1 cellular context compared by ENCODE assay signal in the genomic region with DNA sequence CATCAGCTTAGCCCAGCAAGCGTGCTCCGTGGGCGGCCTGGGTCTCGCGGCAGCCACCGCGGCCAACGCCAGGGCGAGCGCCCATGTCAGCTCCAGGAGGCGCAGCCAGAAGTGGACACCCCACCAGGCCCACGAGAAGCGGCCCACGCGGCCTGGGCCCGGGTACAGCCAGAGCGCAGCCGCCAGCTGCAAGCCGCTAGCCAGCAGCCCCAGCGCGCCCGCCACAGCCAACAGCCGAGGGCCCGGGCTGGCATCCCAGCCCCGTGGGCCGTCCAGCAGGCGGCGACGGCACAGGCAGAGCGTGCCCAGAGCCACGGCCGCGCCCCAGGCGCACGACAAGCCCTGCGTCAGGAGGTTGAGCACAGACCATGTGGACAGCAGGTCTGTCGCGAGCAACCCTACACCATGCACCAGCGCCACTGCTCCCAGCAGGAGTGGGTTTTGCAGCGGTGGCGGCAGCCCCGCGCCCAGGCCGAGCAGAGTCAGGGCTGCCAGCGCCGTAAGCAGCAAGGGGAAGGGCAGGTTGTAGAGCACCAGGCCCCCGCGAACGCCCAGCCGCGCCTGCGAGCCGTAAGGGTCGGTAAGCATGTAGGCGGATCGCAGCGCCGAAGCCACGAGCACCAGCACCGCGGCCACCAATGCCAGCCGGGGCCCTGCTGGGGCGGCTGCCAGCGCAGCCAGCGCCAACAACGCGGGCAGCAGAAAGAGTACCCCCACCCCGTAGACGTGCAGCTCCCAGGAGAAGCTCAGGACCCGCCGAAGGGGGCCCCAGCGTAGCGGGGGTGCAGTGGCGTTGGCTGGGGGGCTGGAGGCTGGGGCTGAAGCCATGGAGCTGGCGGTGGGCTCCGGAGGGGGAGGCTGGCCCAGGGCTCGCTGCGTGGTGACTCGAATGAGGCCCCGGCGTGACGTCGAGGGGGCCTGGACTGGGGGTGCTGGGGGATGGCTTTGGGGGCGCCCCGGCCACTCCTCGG.
A peak's percentile ranks its signal among the peaks of the same experiment; 100 is the strongest.
TF ChIP-seq lines count a peak whose summit lies in the region.

No MANE protein-coding gene starts in this region.

TF ChIP-seq in H1, 55 proteins besides CTCF, POLR2A, EP300 and RAD21:
- TF ChIP-seq, protein P1, sequence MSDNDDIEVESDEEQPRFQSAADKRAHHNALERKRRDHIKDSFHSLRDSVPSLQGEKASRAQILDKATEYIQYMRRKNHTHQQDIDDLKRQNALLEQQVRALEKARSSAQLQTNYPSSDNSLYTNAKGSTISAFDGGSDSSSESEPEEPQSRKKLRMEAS (IDR thresholded peaks at IDR 0.05) = peak; percentile 96
- 0 out of 2 replicates have a peak, but pooled peaks have one; percentile 21 for TF ChIP-seq SP4 (IDR thresholded peaks at IDR 0.05; ENCODE audit: low read length)
- peak; percentile 17 to 67; a peak in 2 of 4 replicates for TF ChIP-seq HDAC2 (IDR thresholded peaks at IDR 0.05; ENCODE audit: borderline replicate concordance in 1 of 2, low read depth in 2 of 2, low read length in 2 of 2)
- TF ChIP-seq, protein P2, sequence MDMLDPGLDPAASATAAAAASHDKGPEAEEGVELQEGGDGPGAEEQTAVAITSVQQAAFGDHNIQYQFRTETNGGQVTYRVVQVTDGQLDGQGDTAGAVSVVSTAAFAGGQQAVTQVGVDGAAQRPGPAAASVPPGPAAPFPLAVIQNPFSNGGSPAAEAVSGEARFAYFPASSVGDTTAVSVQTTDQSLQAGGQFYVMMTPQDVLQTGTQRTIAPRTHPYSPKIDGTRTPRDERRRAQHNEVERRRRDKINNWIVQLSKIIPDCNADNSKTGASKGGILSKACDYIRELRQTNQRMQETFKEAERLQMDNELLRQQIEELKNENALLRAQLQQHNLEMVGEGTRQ (IDR thresholded peaks at IDR 0.05; ENCODE audit: low read length) = 0 out of 2 replicates have a peak, but pooled peaks have one; percentile 12
- TF ChIP-seq CEBPB (IDR thresholded peaks at IDR 0.05; ENCODE audit: low read depth, low read length) = no peak
- TF ChIP-seq SIN3A (conservative IDR thresholded peaks at IDR 0.05 in 1 of 2, IDR thresholded peaks at IDR 0.05 in 1 of 2; ENCODE audit: low read depth in 1 of 2, low read length in 2 of 2) = peak in 1 of 2 experiments; percentile 68; a peak in 1 of 4 replicates
- TF ChIP-seq NANOG (IDR thresholded peaks at IDR 0.05; ENCODE audit: insufficient read depth, low read depth, low read length, poor library complexity, severe bottlenecking) = no peak
- TF ChIP-seq ASH2L (IDR thresholded peaks at IDR 0.05; ENCODE audit: low read length) = peak; percentile 44
- TF ChIP-seq, protein P3, sequence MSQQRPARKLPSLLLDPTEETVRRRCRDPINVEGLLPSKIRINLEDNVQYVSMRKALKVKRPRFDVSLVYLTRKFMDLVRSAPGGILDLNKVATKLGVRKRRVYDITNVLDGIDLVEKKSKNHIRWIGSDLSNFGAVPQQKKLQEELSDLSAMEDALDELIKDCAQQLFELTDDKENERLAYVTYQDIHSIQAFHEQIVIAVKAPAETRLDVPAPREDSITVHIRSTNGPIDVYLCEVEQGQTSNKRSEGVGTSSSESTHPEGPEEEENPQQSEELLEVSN (IDR thresholded peaks at IDR 0.05) = peak; percentile 69
- TF ChIP-seq SP1 (IDR thresholded peaks at IDR 0.05; ENCODE audit: low read depth, low read length) = no peak
- no peak for TF ChIP-seq RFX5 (IDR thresholded peaks at IDR 0.05; ENCODE audit: borderline replicate concordance, low read depth, low read length)
- no peak for TF ChIP-seq CHD2 (IDR thresholded peaks at IDR 0.05; ENCODE audit: low read length)
- TF ChIP-seq TBP (IDR thresholded peaks at IDR 0.05; ENCODE audit: low read depth, low read length) = peak; percentile 44; the same call in 1 of the 2 replicates
- TF ChIP-seq, protein P4, sequence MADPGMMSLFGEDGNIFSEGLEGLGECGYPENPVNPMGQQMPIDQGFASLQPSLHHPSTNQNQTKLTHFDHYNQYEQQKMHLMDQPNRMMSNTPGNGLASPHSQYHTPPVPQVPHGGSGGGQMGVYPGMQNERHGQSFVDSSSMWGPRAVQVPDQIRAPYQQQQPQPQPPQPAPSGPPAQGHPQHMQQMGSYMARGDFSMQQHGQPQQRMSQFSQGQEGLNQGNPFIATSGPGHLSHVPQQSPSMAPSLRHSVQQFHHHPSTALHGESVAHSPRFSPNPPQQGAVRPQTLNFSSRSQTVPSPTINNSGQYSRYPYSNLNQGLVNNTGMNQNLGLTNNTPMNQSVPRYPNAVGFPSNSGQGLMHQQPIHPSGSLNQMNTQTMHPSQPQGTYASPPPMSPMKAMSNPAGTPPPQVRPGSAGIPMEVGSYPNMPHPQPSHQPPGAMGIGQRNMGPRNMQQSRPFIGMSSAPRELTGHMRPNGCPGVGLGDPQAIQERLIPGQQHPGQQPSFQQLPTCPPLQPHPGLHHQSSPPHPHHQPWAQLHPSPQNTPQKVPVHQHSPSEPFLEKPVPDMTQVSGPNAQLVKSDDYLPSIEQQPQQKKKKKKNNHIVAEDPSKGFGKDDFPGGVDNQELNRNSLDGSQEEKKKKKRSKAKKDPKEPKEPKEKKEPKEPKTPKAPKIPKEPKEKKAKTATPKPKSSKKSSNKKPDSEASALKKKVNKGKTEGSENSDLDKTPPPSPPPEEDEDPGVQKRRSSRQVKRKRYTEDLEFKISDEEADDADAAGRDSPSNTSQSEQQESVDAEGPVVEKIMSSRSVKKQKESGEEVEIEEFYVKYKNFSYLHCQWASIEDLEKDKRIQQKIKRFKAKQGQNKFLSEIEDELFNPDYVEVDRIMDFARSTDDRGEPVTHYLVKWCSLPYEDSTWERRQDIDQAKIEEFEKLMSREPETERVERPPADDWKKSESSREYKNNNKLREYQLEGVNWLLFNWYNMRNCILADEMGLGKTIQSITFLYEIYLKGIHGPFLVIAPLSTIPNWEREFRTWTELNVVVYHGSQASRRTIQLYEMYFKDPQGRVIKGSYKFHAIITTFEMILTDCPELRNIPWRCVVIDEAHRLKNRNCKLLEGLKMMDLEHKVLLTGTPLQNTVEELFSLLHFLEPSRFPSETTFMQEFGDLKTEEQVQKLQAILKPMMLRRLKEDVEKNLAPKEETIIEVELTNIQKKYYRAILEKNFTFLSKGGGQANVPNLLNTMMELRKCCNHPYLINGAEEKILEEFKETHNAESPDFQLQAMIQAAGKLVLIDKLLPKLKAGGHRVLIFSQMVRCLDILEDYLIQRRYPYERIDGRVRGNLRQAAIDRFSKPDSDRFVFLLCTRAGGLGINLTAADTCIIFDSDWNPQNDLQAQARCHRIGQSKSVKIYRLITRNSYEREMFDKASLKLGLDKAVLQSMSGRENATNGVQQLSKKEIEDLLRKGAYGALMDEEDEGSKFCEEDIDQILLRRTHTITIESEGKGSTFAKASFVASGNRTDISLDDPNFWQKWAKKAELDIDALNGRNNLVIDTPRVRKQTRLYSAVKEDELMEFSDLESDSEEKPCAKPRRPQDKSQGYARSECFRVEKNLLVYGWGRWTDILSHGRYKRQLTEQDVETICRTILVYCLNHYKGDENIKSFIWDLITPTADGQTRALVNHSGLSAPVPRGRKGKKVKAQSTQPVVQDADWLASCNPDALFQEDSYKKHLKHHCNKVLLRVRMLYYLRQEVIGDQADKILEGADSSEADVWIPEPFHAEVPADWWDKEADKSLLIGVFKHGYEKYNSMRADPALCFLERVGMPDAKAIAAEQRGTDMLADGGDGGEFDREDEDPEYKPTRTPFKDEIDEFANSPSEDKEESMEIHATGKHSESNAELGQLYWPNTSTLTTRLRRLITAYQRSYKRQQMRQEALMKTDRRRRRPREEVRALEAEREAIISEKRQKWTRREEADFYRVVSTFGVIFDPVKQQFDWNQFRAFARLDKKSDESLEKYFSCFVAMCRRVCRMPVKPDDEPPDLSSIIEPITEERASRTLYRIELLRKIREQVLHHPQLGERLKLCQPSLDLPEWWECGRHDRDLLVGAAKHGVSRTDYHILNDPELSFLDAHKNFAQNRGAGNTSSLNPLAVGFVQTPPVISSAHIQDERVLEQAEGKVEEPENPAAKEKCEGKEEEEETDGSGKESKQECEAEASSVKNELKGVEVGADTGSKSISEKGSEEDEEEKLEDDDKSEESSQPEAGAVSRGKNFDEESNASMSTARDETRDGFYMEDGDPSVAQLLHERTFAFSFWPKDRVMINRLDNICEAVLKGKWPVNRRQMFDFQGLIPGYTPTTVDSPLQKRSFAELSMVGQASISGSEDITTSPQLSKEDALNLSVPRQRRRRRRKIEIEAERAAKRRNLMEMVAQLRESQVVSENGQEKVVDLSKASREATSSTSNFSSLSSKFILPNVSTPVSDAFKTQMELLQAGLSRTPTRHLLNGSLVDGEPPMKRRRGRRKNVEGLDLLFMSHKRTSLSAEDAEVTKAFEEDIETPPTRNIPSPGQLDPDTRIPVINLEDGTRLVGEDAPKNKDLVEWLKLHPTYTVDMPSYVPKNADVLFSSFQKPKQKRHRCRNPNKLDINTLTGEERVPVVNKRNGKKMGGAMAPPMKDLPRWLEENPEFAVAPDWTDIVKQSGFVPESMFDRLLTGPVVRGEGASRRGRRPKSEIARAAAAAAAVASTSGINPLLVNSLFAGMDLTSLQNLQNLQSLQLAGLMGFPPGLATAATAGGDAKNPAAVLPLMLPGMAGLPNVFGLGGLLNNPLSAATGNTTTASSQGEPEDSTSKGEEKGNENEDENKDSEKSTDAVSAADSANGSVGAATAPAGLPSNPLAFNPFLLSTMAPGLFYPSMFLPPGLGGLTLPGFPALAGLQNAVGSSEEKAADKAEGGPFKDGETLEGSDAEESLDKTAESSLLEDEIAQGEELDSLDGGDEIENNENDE (IDR thresholded peaks at IDR 0.05; ENCODE audit: insufficient replicate concordance, low read length) = no peak
- peak; percentile 72 for TF ChIP-seq BACH1 (IDR thresholded peaks at IDR 0.05; ENCODE audit: low read length)
- no peak for TF ChIP-seq KDM1A (IDR thresholded peaks at IDR 0.05; ENCODE audit: borderline replicate concordance, low read length)
- peak; percentile 31; the same call in 1 of the 2 replicates for TF ChIP-seq POLR2AphosphoS5 (IDR thresholded peaks at IDR 0.05; ENCODE audit: low read depth, low read length)
- peak; percentile 79 for TF ChIP-seq CREB1 (IDR thresholded peaks at IDR 0.05)
- TF ChIP-seq SUZ12 (IDR thresholded peaks at IDR 0.05; ENCODE audit: low read length) = no peak
- TF ChIP-seq GTF2F1 (IDR thresholded peaks at IDR 0.05; ENCODE audit: borderline replicate concordance, low read depth, low read length) = peak; percentile 36; the same call in 1 of the 2 replicates
- no peak for TF ChIP-seq SAP30 (IDR thresholded peaks at IDR 0.05; ENCODE audit: insufficient read depth, insufficient replicate concordance, low read length)
